ENCODE assay signal across 8 cellular contexts in the genomic region with DNA sequence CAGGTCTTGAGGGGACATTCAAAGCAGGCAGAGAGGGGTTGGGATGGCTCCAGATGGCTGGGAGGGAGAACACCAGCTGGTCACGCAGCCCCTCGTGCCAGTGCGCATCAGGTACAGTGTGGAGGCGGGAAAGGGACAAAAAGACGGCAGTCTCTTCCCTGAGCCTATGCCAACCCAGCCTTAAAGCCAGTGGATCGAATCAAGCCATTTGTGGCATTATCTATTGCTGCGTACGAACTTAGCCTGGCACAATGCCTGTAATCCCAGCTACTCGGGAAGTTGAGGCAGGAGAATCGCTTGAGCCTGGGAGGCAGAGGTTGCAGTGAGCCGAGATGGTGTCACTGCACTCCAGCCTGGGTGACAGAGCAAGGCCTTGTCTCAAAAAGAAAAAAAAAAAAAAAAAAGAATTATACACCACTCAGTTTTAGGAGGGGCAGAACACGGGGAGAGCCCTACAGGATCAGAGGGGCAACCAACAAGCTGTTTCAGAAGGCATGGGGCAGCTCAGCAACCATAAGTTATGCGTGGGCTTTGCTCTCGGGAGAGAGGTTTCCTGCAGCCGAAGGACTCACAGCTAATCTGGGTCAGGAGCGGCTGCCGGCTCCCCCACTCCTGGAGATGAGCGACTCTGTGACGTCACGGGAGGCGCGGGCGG. TPM values are rescaled to one million over a fixed set of nuclear protein-coding genes. Genes with fewer than 3 reads are reported as not detected.
DNase-seq lines count a peak whose midpoint lies in the region; FAIRE-seq and TF ChIP-seq lines count a peak whose summit lies in the region.

No MANE protein-coding gene starts in this region.

- TF ChIP-seq POLR2A in spleen (IDR thresholded peaks at IDR 0.05) = no peak

- no peaks in the 10 kb centered on the region for H3K27me3 ChIP-seq in bronchial epithelial cell (ENCODE audit: control insufficient read depth, insufficient read depth, low read length)
- no peaks in the 10 kb centered on the region for H3K27me3 ChIP-seq in spleen (replicated peaks in 1 of 7)

- H3K9me3 ChIP-seq in spleen = no peaks in the 10 kb centered on the region

- DNase-seq in NCI-H2227 (lab: John Stamatoyannopoulos, UW; ENCODE audit: unreplicated experiment) (peak; percentile 98), NCI-H2227 treated with DMSO at 0.1 percent for 48 hours (lab: John Stamatoyannopoulos, UW) (no peak), T-helper 9 cell (peak; percentile 95), bronchial epithelial cell (ENCODE audit: low read depth) (peak; percentile 72), inferior parietal cortex (ENCODE audit: extremely low spot score) (peak; percentile 94), spleen (peak; percentile 73), OCI-M2 (lab: John Stamatoyannopoulos, UW; ENCODE audit: unreplicated experiment) (no peak)

- intact Hi-C loops in spleen (cut with DNase I; ENCODE audit: low total_unique reads) = loop anchor here (10.0 kb wide), 1 partner anchor 319 kb away; the partner anchor contains the start of gene MRPS33

- peak overlapping the region; percentile 90 to 99 (median 96) for H3K27ac ChIP-seq in spleen

- H3K4me3 ChIP-seq in bronchial epithelial cell (ENCODE audit: low read depth, low read length) (peak overlapping the region; percentile 97), spleen (peak overlapping the region; percentile 83 to 100 (median 96))

- TF ChIP-seq CTCF in bronchial epithelial cell (IDR thresholded peaks at IDR 0.05; ENCODE audit: insufficient read depth, low read length, severe bottlenecking) = no peak
- no peak for TF ChIP-seq CTCF in spleen (IDR thresholded peaks at IDR 0.05 in 8 of 11, conservative IDR thresholded peaks at IDR 0.05 in 3 of 11)

- WGBS in spleen, 5 donors = 26 to 36% (median 31%) methylated on average over 22 to 23 of the region's 23 CpGs

- peaks cover 1% of the 10 kb centered on the region for H3K36me3 ChIP-seq in bronchial epithelial cell (ENCODE audit: control insufficient read depth, insufficient read depth, low read length)
- peaks cover 0 to 29% (median 3%) of the 10 kb centered on the region in 6 donors for H3K36me3 ChIP-seq in spleen

- FAIRE-seq in bronchial epithelial cell (lab: Jason Lieb, UNC) = no peak

- peaks cover 13 to 36% (median 28%) of the 10 kb centered on the region in 6 donors for H3K4me1 ChIP-seq in spleen

- no peak for TF ChIP-seq EP300 in Ishikawa (IDR thresholded peaks at IDR 0.05; ENCODE audit: borderline replicate concordance)

- no peak for TF ChIP-seq RAD21 in Ishikawa (IDR thresholded peaks at IDR 0.05; ENCODE audit: low read depth)

TF ChIP-seq in Ishikawa, 13 proteins besides CTCF, POLR2A, EP300 and RAD21:
- peak; percentile 78 for TF ChIP-seq CREB1 (IDR thresholded peaks at IDR 0.05; ENCODE audit: low read depth)
- peak; percentile 55; the same call in 1 of the 2 replicates for TF ChIP-seq TAF1 (IDR thresholded peaks at IDR 0.05; ENCODE audit: low read depth)
- TF ChIP-seq FOXM1 (IDR thresholded peaks at IDR 0.05; ENCODE audit: borderline replicate concordance, low read depth) = no peak
TF ChIP-seq in Ishikawa: peak in this region for 2.

RNA-seq across cellular contexts. Expression of gene NDUFB2, which starts 0.4 kb away (rescaled TPM):
- total RNA-seq in bronchial epithelial cell (99.5 and 123 TPM in 2 replicates), spleen (100 to 1,000 TPM; 104 to 235 (median 123) TPM)
- 100 to 1,000 TPM; 155 to 370 (median 238) TPM for polyA plus RNA-seq in spleen

RNA-seq across cellular contexts. Expression of gene ADCK2, which starts 23.4 kb away (rescaled TPM):
- total RNA-seq in bronchial epithelial cell (74.2 and 100 TPM in 2 replicates), spleen (10 to 100 TPM; 16.9 to 25.2 (median 20.4) TPM)
- polyA plus RNA-seq in spleen = 10 to 100 TPM; 10.6 to 15.6 (median 11.9) TPM

RNA-seq across cellular contexts. Expression of gene DENND2A, which starts 55.5 kb away (rescaled TPM):
- total RNA-seq in bronchial epithelial cell = 0.26 TPM in 1 of 2 replicates, not detected in the other
- total RNA-seq in spleen = 10 to 100 TPM in 6 of 7 donors, 1 to 10 TPM in 1; 9.6 to 35.3 (median 19.9) TPM
- 1 to 10 TPM; 1.9 to 7.7 (median 6.6) TPM for polyA plus RNA-seq in spleen

Comparison
In these comparisons a context has a peak if more than half of its experiments do, and no peak if none do; other contexts are left out.
1. DNase-seq: peak in NCI-H2227 (single experiment), T-helper 9 cell (single experiment), bronchial epithelial cell (single experiment), inferior parietal cortex (single experiment) and spleen (single experiment); none in NCI-H2227 treated with DMSO at 0.1 percent for 48 hours (single experiment) and OCI-M2 (single experiment).